In the genomic region with DNA sequence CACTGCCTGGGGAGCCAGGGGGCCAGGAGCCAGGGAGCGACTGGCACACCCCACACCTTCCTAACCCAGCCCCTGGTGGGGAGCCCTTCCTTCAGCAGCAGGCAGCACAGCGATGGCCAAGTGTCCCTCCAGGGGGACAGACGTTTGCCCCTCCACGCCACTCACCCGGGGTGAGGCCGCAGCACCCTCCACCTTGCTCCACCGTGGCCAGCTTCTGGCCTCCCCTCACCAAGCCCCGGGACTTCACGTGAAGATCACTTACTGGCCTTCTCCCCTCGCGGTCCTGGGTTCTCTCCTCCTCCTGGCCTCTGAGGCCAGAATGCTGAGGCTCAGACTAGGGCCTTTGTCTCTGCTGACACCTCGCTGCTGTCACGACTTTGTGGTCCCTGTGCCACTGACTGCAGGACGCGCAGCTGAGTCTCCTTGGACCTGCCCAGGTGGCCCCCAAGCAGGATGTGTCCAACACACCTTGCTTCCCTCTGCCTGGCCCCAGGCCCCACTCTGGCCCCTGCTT, we compare ENCODE assay signal across 26 cellular contexts. TPM values are rescaled to one million over a fixed set of nuclear protein-coding genes. Genes with fewer than 3 reads are reported as not detected.
DNase-seq lines count a peak whose midpoint lies in the region; ATAC-seq, FAIRE-seq and TF ChIP-seq lines count a peak whose summit lies in the region.
"Had no signal": no experiment of that assay in that cellular context is flagged by ENCODE, and none has a peak within 500 bp of the region (broad histone marks: within the 10 kb centered on the region; RNA-seq: fewer than 3 reads in every experiment).

No MANE protein-coding gene starts in this region.

- H3K18ac ChIP-seq in neuronal stem cell (ENCODE audit: low read length) = peak overlapping the region; percentile 80

- no peak overlapping the region for H3K4me3 ChIP-seq in BE2C (ENCODE audit: low read depth, low read length)
- H3K4me3 ChIP-seq in duodenal mucosa (ENCODE audit: low read depth in 1 of 2, low read length in 2 of 2) = peak overlapping the region; percentile 4 to 55
- no peak overlapping the region for H3K4me3 ChIP-seq in neuronal stem cell (ENCODE audit: low read length in 2 of 2)
- H3K4me3 ChIP-seq: gastroesophageal sphincter, K562, psoas muscle, upper lobe of left lung had no signal

- no peak overlapping the region for H3K4me2 ChIP-seq in neuronal stem cell (ENCODE audit: insufficient read depth, low read length, poor library complexity, severe bottlenecking)

- H3K9ac ChIP-seq in duodenal mucosa (ENCODE audit: low read depth in 1 of 2, low read length in 2 of 2) = peak overlapping the region; percentile 67 to 68
- no peak overlapping the region for H3K9ac ChIP-seq in neuronal stem cell (ENCODE audit: low read depth, low read length, poor library complexity)

- DNase-seq in BE2C = peak; percentile 7
- DNase-seq in GM12892 (ENCODE audit: insufficient read length) = peak; percentile 13
- DNase-seq in neuronal stem cell (ENCODE audit: low spot score) = no peak
- no peak for DNase-seq in NCI-H2196 (lab: John Stamatoyannopoulos, UW; ENCODE audit: unreplicated experiment)
- no peak for DNase-seq in NCI-H2171 treated with DMSO at 0.1 percent for 48 hours (lab: John Stamatoyannopoulos, UW)
- DNase-seq: activated CD4-positive, alpha-beta T cell treated with anti-CD3 and anti-CD28 coated beads for 1 hour; amniotic stem cell; hypothalamus; immature natural killer cell; naive B cell; NCI-H1092 treated with DMSO at 0.1 percent for 48 hours; NCI-H1930; NCI-H526 treated with DMSO at 0.1 percent for 48 hours; PC-3; stimulated activated CD4-positive, alpha-beta T cell treated with anti-CD3 and anti-CD28 coated beads, Interleukin-4, amount 100 ng/mL, for 24 hours had no signal

- no peak overlapping the region for H2BK120ac ChIP-seq in neuronal stem cell (ENCODE audit: low read depth, low read length)

- H3K9me3 ChIP-seq in BE2C = no peaks in the 10 kb centered on the region
- no peaks in the 10 kb centered on the region for H3K9me3 ChIP-seq in duodenal mucosa (ENCODE audit: control insufficient read depth in 1 of 2, low read length in 2 of 2)
- no peaks in the 10 kb centered on the region for H3K9me3 ChIP-seq in neuronal stem cell (replicated peaks in 1 of 2; ENCODE audit: control insufficient read depth in 2 of 2, insufficient read depth in 1 of 2, low read depth in 1 of 2, low read length in 2 of 2)
- H3K9me3 ChIP-seq: gastroesophageal sphincter, psoas muscle, upper lobe of left lung had no signal

- FAIRE-seq in GM12892 (lab: Jason Lieb, UNC) = no peak
- FAIRE-seq: G401.6, H1, HTR-8/SVneo, K562 had no signal

- H3K4me1 ChIP-seq in BE2C = no peaks in the 10 kb centered on the region
- peaks cover 51 to 61% of the 10 kb centered on the region in 2 donors for H3K4me1 ChIP-seq in duodenal mucosa (ENCODE audit: control insufficient read depth in 1 of 2, insufficient read depth in 2 of 2, low read length in 2 of 2)
- H3K4me1 ChIP-seq in neuronal stem cell (ENCODE audit: control insufficient read depth in 2 of 2, insufficient read depth in 1 of 2, low read depth in 1 of 2, low read length in 2 of 2) = no peaks in the 10 kb centered on the region

- no peak overlapping the region for H3K23ac ChIP-seq in neuronal stem cell (ENCODE audit: low read depth, low read length, poor library complexity)

- H3K36me3 ChIP-seq in BE2C (no peaks in the 10 kb centered on the region), duodenal mucosa (ENCODE audit: control insufficient read depth in 1 of 2, insufficient read depth in 2 of 2, low read length in 2 of 2) (no peaks in the 10 kb centered on the region), neuronal stem cell (replicated peaks in 1 of 2; ENCODE audit: control insufficient read depth in 2 of 2, insufficient read depth in 2 of 2, low read length in 2 of 2) (no peaks in the 10 kb centered on the region)
- H3K36me3 ChIP-seq: gastroesophageal sphincter, upper lobe of left lung had no signal

- H2BK5ac ChIP-seq in neuronal stem cell (ENCODE audit: low read length) = peak overlapping the region; percentile 24

- no peak overlapping the region for H2AFZ ChIP-seq in neuronal stem cell (ENCODE audit: low read length)

- H3K27ac ChIP-seq in duodenal mucosa (ENCODE audit: low read depth, low read length) (peak overlapping the region; percentile 42), neuronal stem cell (replicated peaks; ENCODE audit: low read length) (no peak overlapping the region)
- H3K27ac ChIP-seq: gastroesophageal sphincter, psoas muscle, upper lobe of left lung had no signal

- no peak for TF ChIP-seq CTCF in BE2C (IDR thresholded peaks at IDR 0.05; ENCODE audit: low read depth, low read length)

- no peaks in the 10 kb centered on the region for H3K79me1 ChIP-seq in neuronal stem cell (ENCODE audit: low read depth, low read length)

- H3K4ac ChIP-seq in neuronal stem cell (ENCODE audit: low read length) = no peak overlapping the region

- H4K91ac ChIP-seq in neuronal stem cell (ENCODE audit: low read depth, low read length, poor library complexity) = no peak overlapping the region

- H4K8ac ChIP-seq in neuronal stem cell (ENCODE audit: low read depth, low read length) = no peak overlapping the region

- TF ChIP-seq POLR2A in GM12892 (IDR thresholded peaks at IDR 0.05; ENCODE audit: low read depth, low read length) = no peak

- ATAC-seq in HG02870 (IDR thresholded peaks at IDR 0.05; ENCODE audit: unreplicated experiment) = no peak
- ATAC-seq: gastroesophageal sphincter, K562, PC-3 had no signal

- no peak overlapping the region for H2BK12ac ChIP-seq in neuronal stem cell (ENCODE audit: low read length)

- H3K14ac ChIP-seq in neuronal stem cell (ENCODE audit: low read length) = peak overlapping the region; percentile 82

- H2AK5ac ChIP-seq in neuronal stem cell (ENCODE audit: low read depth, low read length) = peak overlapping the region; percentile 97

- WGBS in neuronal stem cell (ENCODE audit: extremely low coverage in 2 of 2, insufficient read length in 2 of 2, insufficient replicate concordance in 1 of 2), 2 donors = no CpG with 5 or more reads among the region's 15 CpGs

- H2BK15ac ChIP-seq in neuronal stem cell (ENCODE audit: low read length) = no peak overlapping the region

- no peaks in the 10 kb centered on the region for H3K27me3 ChIP-seq in BE2C
- peaks cover 4 to 5% of the 10 kb centered on the region in 2 donors for H3K27me3 ChIP-seq in duodenal mucosa (ENCODE audit: control insufficient read depth in 1 of 2, insufficient read depth in 2 of 2, low read length in 2 of 2)
- H3K27me3 ChIP-seq in neuronal stem cell (ENCODE audit: control insufficient read depth in 3 of 3, insufficient read depth in 3 of 3, low read depth in 1 of 3, low read length in 3 of 3) = peaks cover 0 to 60% (median 0%) of the 10 kb centered on the region in 3 experiments

RNA-seq across cellular contexts. Expression of a gene that starts 3.5 kb away (rescaled TPM):
- not detected for polyA plus RNA-seq in BE2C (2012; ENCODE audit: insufficient read depth, insufficient read length, low read depth)
- polyA plus RNA-seq in GM12892 (2012; ENCODE audit: missing spikeins) = not detected
- polyA plus RNA-seq in neuronal stem cell (2013, experiment 1 of 2) = 0.10 TPM
- 0.12 TPM for polyA plus RNA-seq in neuronal stem cell (2013, experiment 2 of 2)
- polyA plus RNA-seq: CD14-positive monocyte, fibroblast of lung, immature natural killer cell, K562 had no signal

RNA-seq across cellular contexts. Expression of a gene that starts 56.4 kb away (rescaled TPM):
- 87.1 TPM for polyA plus RNA-seq in BE2C (2012; ENCODE audit: insufficient read depth, insufficient read length, low read depth)
- not detected for polyA plus RNA-seq in GM12892 (2012; ENCODE audit: missing spikeins)
- 14.6 TPM for polyA plus RNA-seq in neuronal stem cell (2013, experiment 1 of 2)
- 14.0 TPM for polyA plus RNA-seq in neuronal stem cell (2013, experiment 2 of 2)
- polyA plus RNA-seq: CD14-positive monocyte, immature natural killer cell, K562 had no signal

Comparison
In these comparisons a context has a peak if more than half of its experiments do, and no peak if none do; other contexts are left out.
1. DNase-seq: peak in BE2C (single experiment) and GM12892 (single experiment); none in neuronal stem cell (single experiment), NCI-H2196 (single experiment) and NCI-H2171 treated with DMSO at 0.1 percent for 48 hours (single experiment).
2. H3K4me3 ChIP-seq: peak in duodenal mucosa (2 of 2); none in BE2C (single experiment) and neuronal stem cell (0 of 2).